Comparison of ENCODE assay signal across 22 cellular contexts in genomic region chr14:22866874-22867273, GRCh38. TPM values are rescaled to one million over a fixed set of nuclear protein-coding genes. Genes with fewer than 3 reads are reported as not detected.
"Had no signal": no experiment of that assay in that cellular context is flagged by ENCODE, and none has a peak within 500 bp of the region (broad histone marks: within the 10 kb centered on the region; RNA-seq: fewer than 3 reads in every experiment).

No MANE protein-coding gene starts in this region.

- H3K4me3 ChIP-seq: colonic mucosa, hepatocyte, lung, right atrium auricular region, sigmoid colon, skin epidermis, suprapubic skin, thyroid gland had no signal

- H3K27me3 ChIP-seq: colonic mucosa, hepatocyte, right atrium auricular region, sigmoid colon, suprapubic skin, thyroid gland had no signal

- H3K36me3 ChIP-seq: colonic mucosa, right atrium auricular region, sigmoid colon, suprapubic skin, thyroid gland had no signal

- H3K4me1 ChIP-seq: colonic mucosa had no signal

- ATAC-seq: left colon; left ventricle myocardium superior; naive thymus-derived CD8-positive, alpha-beta T cell; stimulated activated naive CD8-positive, alpha-beta T cell treated with anti-CD3 and anti-CD28 coated beads, Interleukin-15, Interleukin-2, amounts not matched to agents 100 U/mL and 50 U/mL, for 24 hours had no signal

- H3K27me3 Mint-ChIP-seq: type B pancreatic cell had no signal

- H3K36me3 Mint-ChIP-seq: naive thymus-derived CD8-positive, alpha-beta T cell; type B pancreatic cell had no signal

- H3K4me3 Mint-ChIP-seq: naive thymus-derived CD8-positive, alpha-beta T cell; type B pancreatic cell had no signal

- H3K9me3 ChIP-seq: colonic mucosa, right atrium auricular region, sigmoid colon, suprapubic skin, thyroid gland had no signal

- H3K27ac ChIP-seq: colonic mucosa, hepatocyte, right atrium auricular region, skin epidermis, suprapubic skin, thyroid gland had no signal

- FAIRE-seq: endothelial cell of umbilical vein, urothelium cell line had no signal

- DNase-seq: colonic mucosa; dermis blood vessel endothelial cell; erythroblast; foreskin melanocyte; head of caudate nucleus; left colon; left ventricle myocardium superior; mesendoderm; naive thymus-derived CD8-positive, alpha-beta T cell; sigmoid colon; stimulated activated CD4-positive, alpha-beta T cell treated with anti-CD3 and anti-CD28 coated beads, Interleukin-12 subunit alpha, Interleukin-12 subunit beta, amount 100 ng/mL, for 4 hours; stimulated activated naive CD8-positive, alpha-beta T cell treated with anti-CD3 and anti-CD28 coated beads, Interleukin-15, Interleukin-2, amounts not matched to agents 100 U/mL and 50 U/mL, for 24 hours; thyroid gland had no signal

- H3K9me3 Mint-ChIP-seq: naive thymus-derived CD8-positive, alpha-beta T cell; type B pancreatic cell had no signal

- H3K27ac Mint-ChIP-seq: type B pancreatic cell had no signal

RNA-seq across cellular contexts. Expression of gene REM2, which starts 16.1 kb away (rescaled TPM):
- total RNA-seq: dermis blood vessel endothelial cell, left ventricle myocardium superior, right atrium auricular region had no signal
- polyA plus RNA-seq: endothelial cell of umbilical vein had no signal

RNA-seq across cellular contexts. Expression of gene MMP14, which starts 30.5 kb away (rescaled TPM):
- polyA plus RNA-seq: naive thymus-derived CD8-positive, alpha-beta T cell had no signal

RNA-seq across cellular contexts. Expression of gene SLC7A7, which starts 51.6 kb away (rescaled TPM):
- polyA plus RNA-seq: neural cell had no signal
